Comparison of ENCODE assay signal across 8 cellular contexts in the genomic region with DNA sequence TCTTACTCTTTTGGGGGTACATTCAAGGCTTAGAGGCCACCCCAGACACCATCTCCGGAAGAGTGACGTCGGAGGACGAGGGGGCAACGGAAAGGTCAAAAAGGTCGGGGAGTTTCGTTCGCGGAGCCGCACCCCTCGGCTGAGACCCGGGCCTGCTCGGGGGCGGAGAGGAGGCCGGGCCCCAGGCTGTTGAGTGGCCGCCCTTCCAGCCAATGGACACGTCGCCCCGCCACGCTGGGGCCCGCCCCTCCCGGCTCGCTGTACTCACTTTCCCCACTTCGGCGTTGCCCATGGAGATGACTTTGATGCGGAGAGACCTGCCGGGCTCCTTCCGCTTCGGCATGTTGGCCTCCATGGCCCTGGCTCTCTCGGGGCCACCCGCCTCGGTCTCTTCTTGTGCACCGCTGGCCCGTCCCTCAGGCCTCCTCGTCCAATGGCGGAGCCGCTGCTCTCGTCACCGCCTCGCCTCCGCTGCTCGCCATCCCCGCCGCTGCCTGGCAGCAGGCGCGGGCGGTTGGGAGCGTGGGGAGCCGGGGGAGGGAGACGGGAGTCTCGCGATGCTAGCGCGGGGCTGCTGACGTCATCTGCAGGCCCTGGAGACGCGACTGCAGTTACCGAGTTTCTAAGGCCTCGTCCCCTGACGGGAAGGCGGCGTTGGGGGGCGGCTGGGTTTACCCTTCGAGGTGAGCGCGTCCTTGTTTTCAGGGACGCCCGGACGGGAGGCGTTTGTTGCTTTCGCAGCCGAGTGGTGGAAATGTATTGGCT. TPM values are rescaled to one million over a fixed set of nuclear protein-coding genes. Genes with fewer than 3 reads are reported as not detected.
DNase-seq lines count a peak whose midpoint lies in the region; ATAC-seq and TF ChIP-seq lines count a peak whose summit lies in the region.

Gene DNAJC27, minus strand, starts transcription at position 406 of the 765 bp plus-strand sequence. Its CDS starts 51 bp downstream, at position 355.

- TF ChIP-seq CTCF in hepatocyte (IDR thresholded peaks at IDR 0.05; ENCODE audit: poor library complexity) = no peak

- 1% methylated on average over 55 of the region's 72 CpGs for WGBS in hepatocyte (ENCODE audit: low lambda C conversion rate, missing lambda C conversion rate)
- WGBS in aorta, 2 donors = 0% methylated on average over 65 to 72 of the region's 72 CpGs

- H3K4me1 ChIP-seq in hepatocyte (ENCODE audit: insufficient read depth) (no peaks in the 10 kb centered on the region), aorta (ENCODE audit: control insufficient read depth in 1 of 2, insufficient read depth in 2 of 2, low read length in 2 of 2) (no peaks in the 10 kb centered on the region)

- H3K79me2 ChIP-seq in hepatocyte = peaks cover 35% of the 10 kb centered on the region

- no peaks in the 10 kb centered on the region for H4K20me1 ChIP-seq in hepatocyte (ENCODE audit: insufficient read depth, poor library complexity, severe bottlenecking)

- H2AFZ ChIP-seq in hepatocyte = peak within 1 kb of the TSS; percentile 79

- H3K4me2 ChIP-seq in hepatocyte = peak within 1 kb of the TSS; percentile 83

- DNase-seq in NCI-H2029 treated with DMSO at 0.1 percent for 48 hours (lab: John Stamatoyannopoulos, UW) (peak; percentile 77), T1000 (lab: John Stamatoyannopoulos, UW) (peak; percentile 95), astrocyte of the hippocampus (ENCODE audit: low read depth, low spot score) (peak; percentile 100), hepatocyte (ENCODE audit: low spot score) (peak; percentile 99), renal cortical epithelial cell (ENCODE audit: low read depth) (peak; percentile 90), aorta (peak; percentile 99)

- H3K4me3 ChIP-seq in hepatocyte = peak within 1 kb of the TSS; percentile 80
- H3K4me3 ChIP-seq in aorta (ENCODE audit: low read length in 2 of 2) = peak within 1 kb of the TSS; percentile 56 to 80

- H3K9me2 ChIP-seq in hepatocyte (replicated peaks; ENCODE audit: insufficient read depth) = no peaks in the 10 kb centered on the region

- H3K27me3 ChIP-seq in hepatocyte = no peaks in the 10 kb centered on the region
- H3K27me3 ChIP-seq in aorta (ENCODE audit: control insufficient read depth in 1 of 2, insufficient read depth in 2 of 2, low read length in 1 of 2) = no peaks in the 10 kb centered on the region

- H3K36me3 ChIP-seq in hepatocyte (replicated peaks; ENCODE audit: insufficient read depth, low read depth) (no peaks in the 10 kb centered on the region), aorta (ENCODE audit: control insufficient read depth in 1 of 2, insufficient read depth in 2 of 2, low read length in 1 of 2) (peaks cover 1 to 2% of the 10 kb centered on the region in 2 donors)

- H3K9me3 ChIP-seq in hepatocyte (ENCODE audit: low read depth) (no peaks in the 10 kb centered on the region), aorta (ENCODE audit: control insufficient read depth, low read length) (no peaks in the 10 kb centered on the region)

- intact Hi-C loops in aorta (cut with DNase I) = loop anchor here in 1 of 2 donors (5.0 kb wide), 1 partner anchor 71 kb away; the partner anchor contains the start of gene EFR3B

- H3K27ac ChIP-seq in hepatocyte (peak within 1 kb of the TSS; percentile 99), aorta (ENCODE audit: low read depth in 1 of 2, low read length in 2 of 2) (peak within 1 kb of the TSS; percentile 98)

- peak; percentile 96 for ATAC-seq in GM18511 (IDR thresholded peaks at IDR 0.05; ENCODE audit: unreplicated experiment)
- peak; percentile 90 for ATAC-seq in HG03025 (IDR thresholded peaks at IDR 0.05; ENCODE audit: low FRiP score, unreplicated experiment)
- ATAC-seq in aorta (ENCODE audit: low FRiP score) = peak; percentile 98

RNA-seq across cellular contexts. Expression of gene DNAJC27, which starts in this region (rescaled TPM):
- total RNA-seq in hepatocyte = 4.4 and 6.9 TPM in 2 replicates
- 4.3 and 6.6 TPM in 2 replicates for polyA plus RNA-seq in hepatocyte
- total RNA-seq in renal cortical epithelial cell = 3.1 and 10.5 TPM in 2 replicates
- total RNA-seq in aorta = 1 to 10 TPM; 6.7 to 7.3 TPM
- polyA plus RNA-seq in aorta = 1 to 10 TPM in 1 of 2 donors, under 1 TPM in 1; 0.75 to 2.5 TPM

Comparison
In these comparisons a context has a peak if more than half of its experiments do, and no peak if none do; other contexts are left out.
1. Peak in every context shown above with its lines: DNase-seq, ATAC-seq, H3K4me3 ChIP-seq and H3K27ac ChIP-seq.